ENCODE assay signal across 15 cellular contexts in genomic region chr13:110301606-110302131, GRCh38. TPM values are rescaled to one million over a fixed set of nuclear protein-coding genes. Genes with fewer than 3 reads are reported as not detected.
DNase-seq lines count a peak whose midpoint lies in the region; ATAC-seq, FAIRE-seq and TF ChIP-seq lines count a peak whose summit lies in the region.
"Had no signal": no experiment of that assay in that cellular context is flagged by ENCODE, and none has a peak within 500 bp of the region (broad histone marks: within the 10 kb centered on the region; RNA-seq: fewer than 3 reads in every experiment).

No MANE protein-coding gene starts in this region.

- peak overlapping the region; percentile 38 for H3K9ac ChIP-seq in astrocyte (ENCODE audit: low read length)
- no peak overlapping the region for H3K9ac ChIP-seq in parathyroid adenoma

- POLR2A ChIA-PET in activated CD4-positive, alpha-beta memory T cell treated with anti-CD3 and anti-CD28 coated beads for 36 hours (lab: Charles Lee), result no interaction called here

- no peak overlapping the region for H2AFZ ChIP-seq in astrocyte (ENCODE audit: low read depth, low read length)
- no peak overlapping the region for H2AFZ ChIP-seq in parathyroid adenoma

- peaks cover 30% of the 10 kb centered on the region for H3K36me3 Mint-ChIP-seq in astrocyte (ENCODE audit: low read depth, unreplicated experiment)
- H3K36me3 Mint-ChIP-seq in activated CD4-positive, alpha-beta memory T cell treated with anti-CD3 and anti-CD28 coated beads for 36 hours, result no peaks in the 10 kb centered on the region
- H3K36me3 Mint-ChIP-seq: activated naive CD4-positive, alpha-beta T cell treated with anti-CD3 and anti-CD28 coated beads, Interleukin-2, amount 10 ng/mL, durations not matched to agents 7 days and 5 days had no signal

- H3K9me3 Mint-ChIP-seq in astrocyte (ENCODE audit: unreplicated experiment), result no peaks in the 10 kb centered on the region
- H3K9me3 Mint-ChIP-seq in activated CD4-positive, alpha-beta memory T cell treated with anti-CD3 and anti-CD28 coated beads for 36 hours, result no peaks in the 10 kb centered on the region
- H3K9me3 Mint-ChIP-seq: activated naive CD4-positive, alpha-beta T cell treated with anti-CD3 and anti-CD28 coated beads, Interleukin-2, amount 10 ng/mL, durations not matched to agents 7 days and 5 days had no signal

- H3K79me2 ChIP-seq in astrocyte (ENCODE audit: insufficient read depth, low read length), result peaks cover 100% of the 10 kb centered on the region
- no peaks in the 10 kb centered on the region for H3K79me2 ChIP-seq in parathyroid adenoma

- peak overlapping the region; percentile 4 for H3K27ac Mint-ChIP-seq in astrocyte (ENCODE audit: unreplicated experiment)
- H3K27ac Mint-ChIP-seq in activated CD4-positive, alpha-beta memory T cell treated with anti-CD3 and anti-CD28 coated beads for 36 hours, result no peak overlapping the region
- H3K27ac Mint-ChIP-seq: activated naive CD4-positive, alpha-beta T cell treated with anti-CD3 and anti-CD28 coated beads, Interleukin-2, amount 10 ng/mL, durations not matched to agents 7 days and 5 days; effector memory CD8-positive, alpha-beta T cell had no signal

- peaks cover 55% of the 10 kb centered on the region for H3K4me1 Mint-ChIP-seq in astrocyte (ENCODE audit: low read depth, unreplicated experiment)
- peaks cover 9% of the 10 kb centered on the region for H3K4me1 Mint-ChIP-seq in activated CD4-positive, alpha-beta memory T cell treated with anti-CD3 and anti-CD28 coated beads for 36 hours (ENCODE audit: low read depth)

- peak; percentile 88 for DNase-seq in AG10803 (ENCODE audit: low read depth)
- peak; percentile 79 for DNase-seq in astrocyte (ENCODE audit: low read depth)
- peak; percentile 56 for DNase-seq in right atrium auricular region (ENCODE audit: low spot score)
- DNase-seq in activated CD4-positive, alpha-beta T cell treated with anti-CD3 and anti-CD28 coated beads, Interleukin-2, amount 50 U/mL, for 4 hours, result no peak
- no peak for DNase-seq in activated CD4-positive, alpha-beta memory T cell treated with anti-CD3 and anti-CD28 coated beads for 36 hours
- DNase-seq in NK-92 treated with Interleukin-12 subunit alpha and Interleukin-12 subunit beta, amount 100 ng/mL, for 24 hours (lab: John Stamatoyannopoulos, UW), result no peak
- DNase-seq: activated naive CD4-positive, alpha-beta T cell treated with anti-CD3 and anti-CD28 coated beads, Interleukin-2, amount 10 ng/mL, durations not matched to agents 7 days and 5 days; effector memory CD8-positive, alpha-beta T cell; NCI-H510A treated with DMSO at 0.1 percent for 48 hours; SJCRH30 had no signal

- intact Hi-C loops in activated CD4-positive, alpha-beta memory T cell treated with anti-CD3 and anti-CD28 coated beads for 36 hours (cut with micrococcal nuclease), result loop anchor here (10.0 kb wide), 1 partner anchor 113 kb away; no protein-coding TSS in a partner anchor

- no peaks in the 10 kb centered on the region for H3K27me3 Mint-ChIP-seq in astrocyte (ENCODE audit: low read depth, unreplicated experiment)
- H3K27me3 Mint-ChIP-seq in activated CD4-positive, alpha-beta memory T cell treated with anti-CD3 and anti-CD28 coated beads for 36 hours, result peaks cover 54% of the 10 kb centered on the region

- H3K36me3 ChIP-seq in astrocyte (ENCODE audit: insufficient read depth, low read length) (peaks cover 27% of the 10 kb centered on the region), right atrium auricular region (peaks cover 6% of the 10 kb centered on the region), parathyroid adenoma (ENCODE audit: control insufficient read depth, insufficient read depth, low read length) (no peaks in the 10 kb centered on the region)

- TF ChIP-seq CTCF in AG10803 (conservative IDR thresholded peaks at IDR 0.05; ENCODE audit: low read length) (no peak), astrocyte (IDR thresholded peaks at IDR 0.05; ENCODE audit: insufficient read depth, low read depth, low read length) (no peak), right atrium auricular region (IDR thresholded peaks at IDR 0.05) (no peak), parathyroid adenoma (IDR thresholded peaks at IDR 0.05) (no peak)

- H3K27me3 ChIP-seq in astrocyte (ENCODE audit: insufficient read depth, low read length), result no peaks in the 10 kb centered on the region
- H3K27me3 ChIP-seq in right atrium auricular region, result no peaks in the 10 kb centered on the region
- H3K27me3 ChIP-seq in parathyroid adenoma (ENCODE audit: control insufficient read depth, insufficient read depth, low read length), result peaks cover 2% of the 10 kb centered on the region
- H3K27me3 ChIP-seq: SJCRH30 had no signal

- H3K4me3 ChIP-seq in AG10803 (ENCODE audit: low read length), result no peak overlapping the region
- H3K4me3 ChIP-seq in astrocyte (ENCODE audit: insufficient read depth, low read depth, low read length), result no peak overlapping the region
- no peak overlapping the region for H3K4me3 ChIP-seq in right atrium auricular region
- H3K4me3 ChIP-seq in parathyroid adenoma (ENCODE audit: low read depth, low read length), result no peak overlapping the region
- H3K4me3 ChIP-seq: SJCRH30, skin epidermis had no signal

- H3K9me3 ChIP-seq in astrocyte (ENCODE audit: insufficient read depth, low read depth, low read length), result no peaks in the 10 kb centered on the region
- H3K9me3 ChIP-seq in right atrium auricular region, result no peaks in the 10 kb centered on the region
- H3K9me3 ChIP-seq in parathyroid adenoma (ENCODE audit: control insufficient read depth, low read length), result no peaks in the 10 kb centered on the region

- peak; percentile 95 for FAIRE-seq in astrocyte (lab: Jason Lieb, UNC)
- FAIRE-seq: islet of Langerhans had no signal

- CTCF ChIA-PET in activated CD4-positive, alpha-beta memory T cell treated with anti-CD3 and anti-CD28 coated beads for 36 hours (lab: Charles Lee), result no interaction called here

- peaks cover 94% of the 10 kb centered on the region for H4K20me1 ChIP-seq in astrocyte (ENCODE audit: insufficient read depth, low read length)

- H3K4me2 ChIP-seq in astrocyte (ENCODE audit: low read length) (peak overlapping the region; percentile 98), parathyroid adenoma (ENCODE audit: low read length) (no peak overlapping the region)

- peak overlapping the region; percentile 61 for H3K4me3 Mint-ChIP-seq in astrocyte (ENCODE audit: unreplicated experiment)
- no peak overlapping the region for H3K4me3 Mint-ChIP-seq in activated CD4-positive, alpha-beta memory T cell treated with anti-CD3 and anti-CD28 coated beads for 36 hours
- H3K4me3 Mint-ChIP-seq: activated naive CD4-positive, alpha-beta T cell treated with anti-CD3 and anti-CD28 coated beads, Interleukin-2, amount 10 ng/mL, durations not matched to agents 7 days and 5 days; effector memory CD8-positive, alpha-beta T cell had no signal

- ATAC-seq in HG02973 (IDR thresholded peaks at IDR 0.05; ENCODE audit: unreplicated experiment), result no peak
- ATAC-seq: effector memory CD8-positive, alpha-beta T cell had no signal

- H3K27ac ChIP-seq in astrocyte (ENCODE audit: low read depth, low read length) (peak overlapping the region; percentile 38), right atrium auricular region (peak overlapping the region; percentile 97 to 99), parathyroid adenoma (peak overlapping the region; percentile 19)
- H3K27ac ChIP-seq: C4-2B, SJCRH30 had no signal

- H3K4me1 ChIP-seq in astrocyte (ENCODE audit: insufficient read depth, low read length) (peaks cover 47% of the 10 kb centered on the region), right atrium auricular region (peaks cover 0 to 82% of the 10 kb centered on the region in 2 donors), parathyroid adenoma (no peaks in the 10 kb centered on the region)

RNA-seq across cellular contexts. Expression of gene COL4A1, which starts 5.3 kb away (rescaled TPM):
- total RNA-seq in astrocyte (2,489 and 3,103 TPM in 2 replicates), right atrium auricular region (100 to 1,000 TPM; 140 to 201 TPM)
- total RNA-seq in activated CD4-positive, alpha-beta memory T cell treated with anti-CD3 and anti-CD28 coated beads for 36 hours, result not detected

RNA-seq across cellular contexts. Expression of gene COL4A2, which starts 5.4 kb away (rescaled TPM):
- 1,414 and 1,647 TPM in 2 replicates for total RNA-seq in astrocyte
- 100 to 1,000 TPM; 141 to 153 TPM for total RNA-seq in right atrium auricular region
- not detected for total RNA-seq in activated CD4-positive, alpha-beta memory T cell treated with anti-CD3 and anti-CD28 coated beads for 36 hours

Comparison
In these comparisons a context has a peak if more than half of its experiments do, and no peak if none do; other contexts are left out.
1. DNase-seq: peak in AG10803 (single experiment), astrocyte (single experiment) and right atrium auricular region (single experiment); none in activated CD4-positive, alpha-beta T cell treated with anti-CD3 and anti-CD28 coated beads, Interleukin-2, amount 50 U/mL, for 4 hours (0 of 2), activated CD4-positive, alpha-beta memory T cell treated with anti-CD3 and anti-CD28 coated beads for 36 hours (single experiment) and NK-92 treated with Interleukin-12 subunit alpha and Interleukin-12 subunit beta, amount 100 ng/mL, for 24 hours (single experiment).
2. H3K27ac ChIP-seq: peak in every context shown above with its lines; median percentile 98 in right atrium auricular region; 38 in astrocyte; 19 in parathyroid adenoma.
3. RNA of gene COL4A1, which starts 5.3 kb away (total RNA-seq): 2,489 to 3,103 TPM in astrocyte and 140 to 201 TPM in right atrium auricular region; not detected in activated CD4-positive, alpha-beta memory T cell treated with anti-CD3 and anti-CD28 coated beads for 36 hours; every median in the first group is over 100 times any median in the second.
4. RNA of gene COL4A2, which starts 5.4 kb away (total RNA-seq): 1,414 to 1,647 TPM in astrocyte and 141 to 153 TPM in right atrium auricular region; not detected in activated CD4-positive, alpha-beta memory T cell treated with anti-CD3 and anti-CD28 coated beads for 36 hours; every median in the first group is over 100 times any median in the second.